11 cellular contexts compared by ENCODE assay signal in the genomic region with DNA sequence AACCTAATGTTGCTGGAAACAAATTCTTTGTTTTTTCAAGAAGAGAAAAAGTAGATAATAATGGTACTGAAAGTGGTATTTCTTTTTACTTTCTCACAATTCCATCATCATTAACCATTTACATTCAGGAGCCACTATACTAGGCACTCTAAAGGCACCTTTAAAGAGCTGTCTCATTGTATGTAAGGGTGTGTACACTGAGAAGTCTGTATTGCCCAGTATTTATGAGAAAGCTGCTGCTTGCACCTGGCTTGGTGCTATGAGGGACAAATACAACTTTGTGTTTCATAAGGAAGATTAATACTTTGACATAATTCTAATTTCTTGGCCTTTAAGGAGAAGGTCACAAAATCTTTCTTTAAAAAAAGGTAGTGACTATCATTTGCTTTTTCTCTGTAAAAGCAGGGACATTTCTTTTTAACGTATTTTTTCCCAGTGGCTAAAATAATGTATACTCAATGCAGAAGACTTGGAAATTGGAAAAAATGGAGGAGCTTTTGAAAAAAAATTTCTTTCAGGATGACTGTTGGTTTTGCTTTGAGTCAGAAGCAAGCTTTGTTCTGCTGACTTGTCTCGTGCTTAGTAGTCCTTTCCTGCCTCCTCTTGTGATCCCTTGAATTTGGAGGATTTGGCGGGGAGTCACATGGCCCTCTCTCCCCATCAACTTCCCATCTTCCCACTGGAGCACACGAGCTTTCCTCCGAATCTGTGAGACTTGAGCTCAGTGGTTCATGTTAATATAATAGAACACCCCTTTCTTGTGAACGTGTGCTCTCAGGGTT. TPM values are rescaled to one million over a fixed set of nuclear protein-coding genes. Genes with fewer than 3 reads are reported as not detected.
DNase-seq lines count a peak whose midpoint lies in the region; ATAC-seq, FAIRE-seq and TF ChIP-seq lines count a peak whose summit lies in the region.
"Had no signal": no experiment of that assay in that cellular context is flagged by ENCODE, and none has a peak within 500 bp of the region (broad histone marks: within the 10 kb centered on the region; RNA-seq: fewer than 3 reads in every experiment).

No MANE protein-coding gene starts in this region.

- no peak for TF ChIP-seq RAD21 in H1 (IDR thresholded peaks at IDR 0.05 in 1 of 2, conservative IDR thresholded peaks at IDR 0.05 in 1 of 2; ENCODE audit: low read depth in 2 of 2, low read length in 2 of 2)

- H3K23me2 ChIP-seq in H1 (ENCODE audit: low read depth, low read length): no peaks in the 10 kb centered on the region

- H3K4me3 ChIP-seq in H1 (ENCODE audit: extremely low read depth in 1 of 4, insufficient read depth in 2 of 4, low read depth in 3 of 4, low read length in 4 of 4) (no peak overlapping the region), A673 (ENCODE audit: low read depth, low read length, poor library complexity, severe bottlenecking) (no peak overlapping the region)

- H4K20me1 ChIP-seq in H1 (replicated peaks in 1 of 2; ENCODE audit: control insufficient read depth in 1 of 2, insufficient read depth in 2 of 2, low read length in 2 of 2): peaks cover 2 to 7% of the 10 kb centered on the region in 2 experiments

- H3K56ac ChIP-seq in H1 (replicated peaks; ENCODE audit: insufficient read length, low read depth, low read length): no peak overlapping the region

- BruUV-seq in A673 (replicated peaks; lab: Mats Ljungman, UMichigan): no TSS peak

- POLR2A ChIA-PET in H1 (lab: Charles Lee; ENCODE audit: partially characterized antibody) (interaction anchor here (0.6 to 1.4 kb wide), 5 partner anchors 9 to 100 kb away, joined by 3 to 4 read pairs (median 3); no protein-coding TSS in a partner anchor), A673 (lab: Charles Lee; ENCODE audit: low non-redundant PET) (no interaction called here)

- H3K36me3 ChIP-seq in H1 (ENCODE audit: control insufficient read depth in 2 of 4, insufficient read depth in 4 of 4, low read length in 3 of 4) (no peaks in the 10 kb centered on the region), A673 (ENCODE audit: insufficient read depth, low read length, poor library complexity, severe bottlenecking) (no peaks in the 10 kb centered on the region)

- no peak for DNase-seq in H1 (ENCODE audit: low read depth in 1 of 2, low spot score in 2 of 2)
- DNase-seq in occipital lobe (lab: John Stamatoyannopoulos, UW): no peak
- DNase-seq in A673 (ENCODE audit: low spot score): no peak
- DNase-seq: NCI-H1417 had no signal

- peak; percentile 69 for ATAC-seq in GM18511 (IDR thresholded peaks at IDR 0.05; ENCODE audit: unreplicated experiment)
- ATAC-seq in GM21367 (IDR thresholded peaks at IDR 0.05; ENCODE audit: unreplicated experiment): peak; percentile 42
- peak; percentile 35 for ATAC-seq in HG03196 (IDR thresholded peaks at IDR 0.05; ENCODE audit: unreplicated experiment)
- no peak for ATAC-seq in HG02840 (IDR thresholded peaks at IDR 0.05; ENCODE audit: low FRiP score, unreplicated experiment)
- ATAC-seq in GM19397 (IDR thresholded peaks at IDR 0.05; ENCODE audit: unreplicated experiment): no peak

- H4K5ac ChIP-seq in H1 (ENCODE audit: insufficient read length, low read depth, low read length): no peak overlapping the region

- no peak overlapping the region for H4K8ac ChIP-seq in H1 (ENCODE audit: extremely low read depth, insufficient read depth, low read length)

- TF ChIP-seq EP300 in H1 (IDR thresholded peaks at IDR 0.05; ENCODE audit: borderline replicate concordance in 1 of 2, low read depth in 2 of 2, low read length in 2 of 2): no peak

- H3K79me1 ChIP-seq in H1 (ENCODE audit: low read depth, low read length): no peaks in the 10 kb centered on the region; the same call in 1 of the 2 replicates

- no peak overlapping the region for H2BK15ac ChIP-seq in H1 (ENCODE audit: low read length)

- no peak overlapping the region for H3K18ac ChIP-seq in H1 (ENCODE audit: extremely low read depth, low read length)

- no peak overlapping the region for H3K4ac ChIP-seq in H1 (replicated peaks; ENCODE audit: insufficient read length, low read depth, low read length)

- TF ChIP-seq POLR2A in H1 (IDR thresholded peaks at IDR 0.05; ENCODE audit: control extremely low read depth in 1 of 2, low read depth in 2 of 2, low read length in 2 of 2): no peak

- TF ChIP-seq CTCF in H1 (IDR thresholded peaks at IDR 0.05; ENCODE audit: control extremely low read depth in 1 of 3, insufficient read depth in 1 of 3, low read depth in 1 of 3, low read length in 3 of 3) (no peak), A673 (conservative IDR thresholded peaks at IDR 0.05; ENCODE audit: low read depth, low read length) (no peak)

- intact Hi-C loops in A673 (cut with micrococcal nuclease; ENCODE audit: unreplicated experiment): no loop called here

- no peak overlapping the region for H2AFZ ChIP-seq in H1 (ENCODE audit: low read length)

- H3K4me2 ChIP-seq in H1 (ENCODE audit: insufficient read depth in 1 of 2, low read depth in 2 of 2, low read length in 2 of 2): no peak overlapping the region

- no peak overlapping the region for H2BK20ac ChIP-seq in H1 (ENCODE audit: low read length)

- 87% methylated on average over 6 of the region's 6 CpGs; no CpG with 5 or more reads in 1 of the 2 experiments for WGBS in H1 (ENCODE audit: extremely low coverage in 1 of 2, insufficient coverage in 1 of 2, insufficient read length in 1 of 2, insufficient replicate concordance in 2 of 2, low coverage in 1 of 2, low lambda C conversion rate in 2 of 2, missing lambda C conversion rate in 1 of 2), 2 experiments

- FAIRE-seq in H1 (lab: Jason Lieb, UNC): no peak
- FAIRE-seq: endothelial cell of umbilical vein, keratinocyte had no signal

- no peak overlapping the region for H2BK12ac ChIP-seq in H1 (ENCODE audit: low read depth, low read length)

- peaks cover 0 to 83% of the 10 kb centered on the region in 2 experiments; a peak in 3 of 4 replicates for H3K79me2 ChIP-seq in H1 (ENCODE audit: control insufficient read depth in 1 of 2, insufficient read depth in 2 of 2, low read length in 2 of 2)

- no peak overlapping the region for H3K23ac ChIP-seq in H1 (ENCODE audit: insufficient read length)

- no peak overlapping the region for H2BK5ac ChIP-seq in H1 (ENCODE audit: low read depth, low read length)

- CTCF ChIA-PET in H1 (lab: Charles Lee; ENCODE audit: partially characterized antibody) (interaction anchor here (1.1 to 2.1 kb wide), 9 partner anchors 10 to 110 kb away, joined by 3 to 9 read pairs (median 4); no protein-coding TSS in a partner anchor), A673 (lab: Charles Lee) (interaction anchor here (0.8 kb wide), 1 partner anchor 19 kb away, joined by 10 read pairs; no protein-coding TSS in a partner anchor)

- no peak overlapping the region for H2AK5ac ChIP-seq in H1 (ENCODE audit: low read depth, low read length)

- no peak overlapping the region for H3K14ac ChIP-seq in H1 (ENCODE audit: insufficient read length)

- no peak overlapping the region for H3K9ac ChIP-seq in H1 (replicated peaks in 1 of 4; ENCODE audit: extremely low read depth in 1 of 4, low read depth in 3 of 4, low read length in 3 of 4)

- H3K4me1 ChIP-seq in H1 (replicated peaks in 1 of 4; ENCODE audit: control insufficient read depth in 3 of 4, insufficient read depth in 4 of 4, low read length in 3 of 4): peaks cover 0 to 3% (median 0%) of the 10 kb centered on the region in 4 experiments; a peak in 1 of 7 replicates
- H3K4me1 ChIP-seq in A673 (ENCODE audit: insufficient read depth, low read length, poor library complexity, severe bottlenecking): peaks cover 16% of the 10 kb centered on the region

- H3K9me3 ChIP-seq in H1 (ENCODE audit: insufficient read depth in 2 of 2, low read depth in 1 of 2, low read length in 1 of 2) (no peaks in the 10 kb centered on the region), A673 (ENCODE audit: low read depth, low read length, poor library complexity, severe bottlenecking) (no peaks in the 10 kb centered on the region)

- H4K91ac ChIP-seq in H1 (replicated peaks; ENCODE audit: insufficient read length, low read length): no peak overlapping the region

- no peaks in the 10 kb centered on the region for H3K27me3 ChIP-seq in H1 (replicated peaks in 1 of 4; ENCODE audit: control insufficient read depth in 3 of 4, extremely low read depth in 1 of 4, insufficient read depth in 3 of 4, low read length in 3 of 4)
- no peaks in the 10 kb centered on the region for H3K27me3 ChIP-seq in A673 (replicated peaks; ENCODE audit: insufficient read depth, low read depth, low read length, poor library complexity)

- no peak overlapping the region for H2BK120ac ChIP-seq in H1 (replicated peaks; ENCODE audit: low read depth, low read length)

- H3K27ac ChIP-seq in H1 (ENCODE audit: low read depth, low read length) (no peak overlapping the region), A673 (ENCODE audit: low read depth, low read length, poor library complexity, severe bottlenecking) (no peak overlapping the region)

TF ChIP-seq in H1, 55 proteins besides CTCF, POLR2A, EP300 and RAD21:
- TF ChIP-seq SIN3A (conservative IDR thresholded peaks at IDR 0.05 in 1 of 2, IDR thresholded peaks at IDR 0.05 in 1 of 2; ENCODE audit: low read depth in 1 of 2, low read length in 2 of 2) (no peak), SIX5 (IDR thresholded peaks at IDR 0.05; ENCODE audit: low read depth, low read length) (no peak), USF2 (IDR thresholded peaks at IDR 0.05; ENCODE audit: low read length) (0 out of 2 replicates have a peak, but pooled peaks have one; percentile 7)

RNA-seq across cellular contexts. Expression of gene RASSF3, which starts 50.1 kb away (rescaled TPM):
- total RNA-seq in H1 (2021; fragmentation: NEBNext Ultra II Directional; extraction: Animal tissue kit (Norgen Biotek cat#: 25700)): 57.3 and 64.3 TPM in 2 replicates
- 14.5 and 19.1 TPM in 2 replicates for polyA plus RNA-seq in H1 (2011; rRNA removed)
- 19.4 TPM for polyA plus RNA-seq in H1 (2011; cell fraction: cytosol; rRNA removed)
- 19.3 TPM for polyA plus RNA-seq in H1 (2011; cell fraction: nucleus; rRNA removed)
- polyA plus RNA-seq in H1 (2012, experiment 1 of 2): 26.3 to 34.4 TPM (median 32.5 TPM) in 4 replicates
- polyA plus RNA-seq in H1 (2012, experiment 2 of 2): 6.5 TPM
- polyA plus RNA-seq in H1 (2013, experiment 1 of 2): 22.2 TPM
- 22.1 TPM for polyA plus RNA-seq in H1 (2013, experiment 2 of 2)
- 81.0 and 81.3 TPM in 2 replicates for polyA minus RNA-seq in H1 (2011; rRNA and poly(A)+ RNA removed)
- polyA minus RNA-seq in H1 (2011; cell fraction: cytosol; rRNA and poly(A)+ RNA removed): 23.6 TPM
- 22.0 TPM for polyA minus RNA-seq in H1 (2011; cell fraction: nucleus; rRNA and poly(A)+ RNA removed)
- total RNA-seq in occipital lobe (6.1 TPM), A673 (2021) (37.7 and 38.2 TPM in 2 replicates)

Comparison
In these comparisons a context has a peak if more than half of its experiments do, and no peak if none do; other contexts are left out.
1. ATAC-seq: peak in GM18511 (single experiment), GM21367 (single experiment) and HG03196 (single experiment); none in HG02840 (single experiment) and GM19397 (single experiment).